Comparison of ENCODE assay signal across 28 cellular contexts in the genomic region with DNA sequence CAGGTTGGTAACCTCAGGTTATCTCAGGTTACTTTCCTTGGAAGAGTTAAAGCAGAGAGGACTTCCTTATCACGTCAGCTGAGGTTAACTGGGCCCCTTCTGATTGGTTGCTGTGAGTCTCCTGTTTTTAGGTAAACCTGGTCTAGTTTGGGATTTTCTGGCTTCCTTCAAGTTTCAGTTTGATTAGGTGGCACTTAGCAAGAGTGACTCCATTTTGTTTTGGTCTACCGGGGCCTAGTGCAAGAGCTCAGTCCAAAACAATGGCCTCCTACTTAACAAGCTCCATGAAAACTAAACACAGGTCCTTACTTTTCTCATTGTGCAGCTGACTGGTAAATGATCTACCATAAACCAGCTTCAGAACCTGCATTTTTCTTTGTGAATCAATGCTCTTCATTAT.
"Had no signal": no experiment of that assay in that cellular context is flagged by ENCODE, and none has a peak within 500 bp of the region (broad histone marks: within the 10 kb centered on the region; RNA-seq: fewer than 3 reads in every experiment).

No MANE protein-coding gene starts in this region.

- H3K36me3 ChIP-seq: stomach, suprapubic skin, thoracic aorta, thyroid gland, tibial artery, tibial nerve, transverse colon, upper lobe of left lung, upper lobe of right lung, uterus, vagina had no signal

- H3K4me1 Mint-ChIP-seq: stimulated activated effector memory CD8-positive, alpha-beta T cell treated with anti-CD3 and anti-CD28 coated beads, Interleukin-12 subunit alpha, Interleukin-12 subunit beta, amount 100 ng/mL, for 72 hours; stimulated activated memory B cell treated with anti-CD40 and anti-IgM and Interleukin-4, amounts not matched to agents 10 μg/mL and 1 μg/mL and 100 μg/mL, for 72 hours; stimulated activated naive B cell treated with anti-CD40 and anti-IgM and Interleukin-4, amounts not matched to agents 10 μg/mL and 1 μg/mL and 100 μg/mL, for 72 hours; stimulated activated naive CD8-positive, alpha-beta T cell treated with anti-CD3 and anti-CD28 coated beads, Interleukin-15, amount 100 ng/mL, for 72 hours had no signal

- ATAC-seq: stimulated activated effector memory CD8-positive, alpha-beta T cell treated with anti-CD3 and anti-CD28 coated beads, Interleukin-12 subunit alpha, Interleukin-12 subunit beta, amount 100 ng/mL, for 72 hours; stimulated activated memory B cell treated with anti-CD40 and anti-IgM and Interleukin-4, amounts not matched to agents 10 μg/mL and 1 μg/mL and 100 μg/mL, for 72 hours; stimulated activated naive B cell treated with anti-CD40 and anti-IgM and Interleukin-4, amounts not matched to agents 10 μg/mL and 1 μg/mL and 100 μg/mL, for 72 hours; stimulated activated naive CD8-positive, alpha-beta T cell treated with anti-CD3 and anti-CD28 coated beads, Interleukin-15, amount 100 ng/mL, for 72 hours; stimulated activated naive CD8-positive, alpha-beta T cell treated with anti-CD3 and anti-CD28 coated beads, Interleukin-15, Interleukin-2, amounts not matched to agents 100 U/mL and 50 U/mL, for 24 hours; upper lobe of right lung had no signal

- H3K4me3 ChIP-seq: stomach, suprapubic skin, testis, thoracic aorta, thyroid gland, tibial artery, tibial nerve, transverse colon, upper lobe of left lung, upper lobe of right lung, uterus, vagina had no signal

- H3K27me3 ChIP-seq: stomach, suprapubic skin, testis, thyroid gland, tibial artery, tibial nerve, transverse colon, upper lobe of left lung, upper lobe of right lung, uterus, vagina had no signal

- DNase-seq: stimulated activated CD4-positive, alpha-beta T cell treated with anti-CD3 and anti-CD28 coated beads, Interleukin-2, amount 100 ng/mL, for 48 hours; stimulated activated CD4-positive, alpha-beta T cell treated with anti-CD3 and anti-CD28 coated beads, Interleukin-4, amount 100 ng/mL, for 1 hour; stimulated activated CD4-positive, alpha-beta T cell treated with anti-CD3 and anti-CD28 coated beads, Interleukin-4, amount 100 ng/mL, for 24 hours; stimulated activated CD4-positive, alpha-beta T cell treated with anti-CD3 and anti-CD28 coated beads, Interleukin-4, amount 100 ng/mL, for 4 hours; stimulated activated naive B cell treated with anti-CD40 and anti-IgM and Interleukin-4, amounts not matched to agents 10 μg/mL and 1 μg/mL and 100 μg/mL, for 72 hours; stimulated activated naive CD4-positive, alpha-beta T cell; stimulated activated naive CD4-positive, alpha-beta T cell treated with Interleukin-2 at 50 U/mL for 16 hours; stimulated activated naive CD8-positive, alpha-beta T cell treated with anti-CD3 and anti-CD28 coated beads, Interleukin-15, amount 100 ng/mL, for 72 hours; stimulated activated naive CD8-positive, alpha-beta T cell treated with anti-CD3 and anti-CD28 coated beads, Interleukin-15, Interleukin-2, amounts not matched to agents 100 U/mL and 50 U/mL, for 24 hours; stomach; substantia nigra; testis; thyroid gland; tibial artery; transverse colon; trophoblast cell; upper lobe of left lung; upper lobe of right lung; uterus had no signal

- H3K27me3 Mint-ChIP-seq: stimulated activated memory B cell treated with anti-CD40 and anti-IgM and Interleukin-4, amounts not matched to agents 10 μg/mL and 1 μg/mL and 100 μg/mL, for 72 hours; stimulated activated naive B cell treated with anti-CD40 and anti-IgM and Interleukin-4, amounts not matched to agents 10 μg/mL and 1 μg/mL and 100 μg/mL, for 72 hours; stimulated activated naive CD8-positive, alpha-beta T cell treated with anti-CD3 and anti-CD28 coated beads, Interleukin-15, amount 100 ng/mL, for 72 hours; stimulated activated naive CD8-positive, alpha-beta T cell treated with anti-CD3 and anti-CD28 coated beads, Interleukin-15, Interleukin-2, amounts not matched to agents 100 ng/mL and 50 ng/mL, for 24 hours had no signal

- H3K9me3 Mint-ChIP-seq: stimulated activated memory B cell treated with anti-CD40 and anti-IgM and Interleukin-4, amounts not matched to agents 10 μg/mL and 1 μg/mL and 100 μg/mL, for 72 hours had no signal

- H3K27ac Mint-ChIP-seq: stimulated activated effector memory CD8-positive, alpha-beta T cell treated with anti-CD3 and anti-CD28 coated beads, Interleukin-12 subunit alpha, Interleukin-12 subunit beta, amount 100 ng/mL, for 72 hours; stimulated activated memory B cell treated with anti-CD40 and anti-IgM and Interleukin-4, amounts not matched to agents 10 μg/mL and 1 μg/mL and 100 μg/mL, for 72 hours; stimulated activated naive B cell treated with anti-CD40 and anti-IgM and Interleukin-4, amounts not matched to agents 10 μg/mL and 1 μg/mL and 100 μg/mL, for 72 hours; stimulated activated naive CD8-positive, alpha-beta T cell treated with anti-CD3 and anti-CD28 coated beads, Interleukin-15, amount 100 ng/mL, for 72 hours; stimulated activated naive CD8-positive, alpha-beta T cell treated with anti-CD3 and anti-CD28 coated beads, Interleukin-15, Interleukin-2, amounts not matched to agents 100 ng/mL and 50 ng/mL, for 24 hours; type B pancreatic cell had no signal

- FAIRE-seq: urothelium cell line had no signal

- H3K36me3 Mint-ChIP-seq: stimulated activated effector memory CD8-positive, alpha-beta T cell treated with anti-CD3 and anti-CD28 coated beads, Interleukin-12 subunit alpha, Interleukin-12 subunit beta, amount 100 ng/mL, for 72 hours; stimulated activated memory B cell treated with anti-CD40 and anti-IgM and Interleukin-4, amounts not matched to agents 10 μg/mL and 1 μg/mL and 100 μg/mL, for 72 hours; stimulated activated naive B cell treated with anti-CD40 and anti-IgM and Interleukin-4, amounts not matched to agents 10 μg/mL and 1 μg/mL and 100 μg/mL, for 72 hours; type B pancreatic cell had no signal

- H3K4me1 ChIP-seq: stomach, suprapubic skin, testis, thyroid gland, tibial artery, tibial nerve, transverse colon, upper lobe of left lung, upper lobe of right lung, uterus, vagina had no signal

- H3K27ac ChIP-seq: stomach, suprapubic skin, testis, thoracic aorta, thyroid gland, tibial artery, tibial nerve, transverse colon, upper lobe of left lung, upper lobe of right lung, uterus, vagina had no signal

- H3K9me3 ChIP-seq: testis, thoracic aorta, thyroid gland, tibial artery, transverse colon, upper lobe of left lung, upper lobe of right lung, uterus, vagina had no signal

- H3K4me3 Mint-ChIP-seq: stimulated activated effector memory CD8-positive, alpha-beta T cell treated with anti-CD3 and anti-CD28 coated beads, Interleukin-12 subunit alpha, Interleukin-12 subunit beta, amount 100 ng/mL, for 72 hours; stimulated activated memory B cell treated with anti-CD40 and anti-IgM and Interleukin-4, amounts not matched to agents 10 μg/mL and 1 μg/mL and 100 μg/mL, for 72 hours; stimulated activated naive B cell treated with anti-CD40 and anti-IgM and Interleukin-4, amounts not matched to agents 10 μg/mL and 1 μg/mL and 100 μg/mL, for 72 hours; stimulated activated naive CD8-positive, alpha-beta T cell treated with anti-CD3 and anti-CD28 coated beads, Interleukin-15, amount 100 ng/mL, for 72 hours; stimulated activated naive CD8-positive, alpha-beta T cell treated with anti-CD3 and anti-CD28 coated beads, Interleukin-15, Interleukin-2, amounts not matched to agents 100 ng/mL and 50 ng/mL, for 24 hours; type B pancreatic cell had no signal
